9 cellular contexts compared by ENCODE assay signal in the genomic region with DNA sequence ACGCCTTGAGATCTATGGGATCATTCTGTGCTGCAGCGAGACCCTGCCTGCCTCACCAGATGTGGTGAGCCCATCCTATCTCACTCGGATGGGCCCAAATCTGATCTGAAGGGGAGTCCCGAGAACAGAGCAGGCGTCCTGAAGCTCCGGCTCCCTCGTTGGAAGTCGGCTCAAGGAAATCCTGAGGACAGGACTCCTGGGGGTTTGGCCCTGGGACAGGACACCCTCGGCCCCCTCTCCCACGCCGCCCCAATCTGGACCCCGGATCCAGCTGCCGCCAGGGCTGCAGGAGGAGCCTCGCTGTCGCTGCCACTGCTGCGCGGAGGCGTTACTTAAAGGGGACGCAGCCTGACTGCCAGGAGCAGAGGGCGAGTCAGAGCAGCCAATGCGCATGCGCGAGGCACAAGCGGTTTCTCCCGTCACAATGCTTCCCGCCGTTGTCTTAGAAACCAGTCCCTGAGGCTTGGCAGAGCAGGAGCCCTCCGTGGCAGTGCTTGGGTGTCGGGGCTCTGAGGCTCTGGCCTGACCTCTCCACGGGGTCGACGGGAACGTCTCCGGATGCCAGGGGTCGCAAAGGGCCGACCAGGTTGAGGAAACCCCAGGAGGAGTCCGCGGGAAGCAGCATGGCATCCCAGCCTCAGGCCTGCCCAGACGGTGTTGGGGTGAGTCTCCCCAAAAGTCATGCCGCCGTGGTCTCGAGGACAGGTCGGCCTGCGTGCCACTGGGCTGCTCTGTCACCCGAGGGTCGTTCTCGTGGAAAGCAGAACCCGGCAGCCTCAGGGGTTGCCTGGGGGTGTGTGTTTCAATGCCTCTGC.
DNase-seq lines count a peak whose midpoint lies in the region; ATAC-seq and TF ChIP-seq lines count a peak whose summit lies in the region.
"Had no signal": no experiment of that assay in that cellular context is flagged by ENCODE, and none has a peak within 500 bp of the region (broad histone marks: within the 10 kb centered on the region; RNA-seq: fewer than 3 reads in every experiment).

No MANE protein-coding gene starts in this region.

- H3K27me3 ChIP-seq in parathyroid adenoma (ENCODE audit: control insufficient read depth, insufficient read depth, low read length): no peaks in the 10 kb centered on the region
- H3K27me3 ChIP-seq in transverse colon: no peaks in the 10 kb centered on the region

- no peak for TF ChIP-seq POLR2A in transverse colon (IDR thresholded peaks at IDR 0.05)

- no peak for TF ChIP-seq EP300 in transverse colon (IDR thresholded peaks at IDR 0.05; ENCODE audit: low read depth)

- no peak overlapping the region for H2AFZ ChIP-seq in parathyroid adenoma

- H3K79me2 ChIP-seq in parathyroid adenoma: no peaks in the 10 kb centered on the region

- ATAC-seq in HG02981 (IDR thresholded peaks at IDR 0.05; ENCODE audit: unreplicated experiment) (no peak), HG02678 (IDR thresholded peaks at IDR 0.05; ENCODE audit: unreplicated experiment) (no peak), HG02642 (IDR thresholded peaks at IDR 0.05; ENCODE audit: poor library complexity, unreplicated experiment) (no peak)
- ATAC-seq: GM12878 had no signal

- no peak overlapping the region for H3K9ac ChIP-seq in parathyroid adenoma

- TF ChIP-seq CTCF in parathyroid adenoma (IDR thresholded peaks at IDR 0.05) (no peak), transverse colon (IDR thresholded peaks at IDR 0.05) (no peak)

- H3K4me2 ChIP-seq in parathyroid adenoma (ENCODE audit: low read length): peak overlapping the region; percentile 54

- 78 to 84% methylated on average over 5 to 47 of the region's 48 CpGs for WGBS in transverse colon (ENCODE audit: low coverage in 1 of 2), 2 donors

- intact Hi-C loops in transverse colon (cut with DNase I; ENCODE audit: low total_unique reads): no loop called here

- H3K4me1 ChIP-seq in parathyroid adenoma (no peaks in the 10 kb centered on the region), transverse colon (no peaks in the 10 kb centered on the region)

- H3K4me3 ChIP-seq in parathyroid adenoma (ENCODE audit: low read depth, low read length) (peak overlapping the region; percentile 39), transverse colon (peak overlapping the region in 1 of 4 donors; percentile 23)
- H3K4me3 ChIP-seq: GM12878 had no signal

- no peaks in the 10 kb centered on the region for H3K9me3 ChIP-seq in parathyroid adenoma (ENCODE audit: control insufficient read depth, low read length)
- H3K9me3 ChIP-seq in transverse colon: peaks cover 0 to 2% of the 10 kb centered on the region in 2 donors

- H3K36me3 ChIP-seq in parathyroid adenoma (ENCODE audit: control insufficient read depth, insufficient read depth, low read length) (no peaks in the 10 kb centered on the region), transverse colon (no peaks in the 10 kb centered on the region)

- DNase-seq in Daoy (ENCODE audit: low read depth) (peak; percentile 58), NCI-H2081 treated with DMSO at 0.1 percent for 48 hours (lab: John Stamatoyannopoulos, UW) (peak; percentile 1), activated T-cell treated with anti-CD3 and anti-CD28 coated beads for 24 hours (ENCODE audit: low read depth) (peak; percentile 26), transverse colon (no peak)

- in situ Hi-C loops in transverse colon (cut with MboI; ENCODE audit: low pct_ligation_motif_present in 1 of 4, low pct_unique_long_range_greater_than_20kb in 1 of 4, low sequenced_read_pairs in 3 of 4): no loop called here

- H3K27ac ChIP-seq in parathyroid adenoma (no peak overlapping the region), transverse colon (no peak overlapping the region)
